13 cellular contexts compared by ENCODE assay signal in genomic region chr18:8794133-8794986, GRCh38.
DNase-seq lines count a peak whose midpoint lies in the region; ATAC-seq, FAIRE-seq and TF ChIP-seq lines count a peak whose summit lies in the region.
"Had no signal": no experiment of that assay in that cellular context is flagged by ENCODE, and none has a peak within 500 bp of the region (broad histone marks: within the 10 kb centered on the region; RNA-seq: fewer than 3 reads in every experiment).

No MANE protein-coding gene starts in this region.

- no peak for TF ChIP-seq POLR2A in HepG2 (IDR thresholded peaks at IDR 0.05; ENCODE audit: insufficient read depth in 1 of 2, low read depth in 2 of 2, low read length in 2 of 2)
- no peak for TF ChIP-seq POLR2A in right lobe of liver (IDR thresholded peaks at IDR 0.05)

- H4K20me1 ChIP-seq in HepG2 (ENCODE audit: insufficient read depth, low read length) (no peaks in the 10 kb centered on the region), hepatocyte (ENCODE audit: insufficient read depth, poor library complexity, severe bottlenecking) (no peaks in the 10 kb centered on the region)

- no TSS peak for BruUV-seq in HepG2 (replicated peaks; lab: Mats Ljungman, UMichigan)

- TF ChIP-seq CTCF in HepG2 (CRISPR knock-in tag; IDR thresholded peaks at IDR 0.05) (no peak), right lobe of liver (IDR thresholded peaks at IDR 0.05) (no peak), hepatocyte (IDR thresholded peaks at IDR 0.05; ENCODE audit: poor library complexity) (no peak), type B pancreatic cell (conservative IDR thresholded peaks at IDR 0.05) (no peak)

- peaks cover 4% of the 10 kb centered on the region for H3K36me3 Mint-ChIP-seq in type B pancreatic cell
- H3K36me3 Mint-ChIP-seq: activated CD8-positive, alpha-beta memory T cell treated with anti-CD3 and anti-CD28 coated beads, Interleukin-2, amount 10 ng/mL, durations not matched to agents 7 days and 5 days; natural killer cell had no signal

- H3K4me1 Mint-ChIP-seq in type B pancreatic cell (ENCODE audit: unreplicated experiment), result peaks cover 54% of the 10 kb centered on the region
- H3K4me1 Mint-ChIP-seq: activated CD8-positive, alpha-beta memory T cell treated with anti-CD3 and anti-CD28 coated beads, Interleukin-2, amount 10 ng/mL, durations not matched to agents 7 days and 5 days; natural killer cell had no signal

- peak; percentile 18 for ATAC-seq in HepG2
- no peak for ATAC-seq in right lobe of liver
- ATAC-seq: activated CD8-positive, alpha-beta memory T cell treated with anti-CD3 and anti-CD28 coated beads, Interleukin-2, amount 10 ng/mL, durations not matched to agents 7 days and 5 days; natural killer cell had no signal

- intact Hi-C loops in HepG2 (cut with micrococcal nuclease; ENCODE audit: unreplicated experiment), result loop anchor here (10.0 kb wide), 1 partner anchor 90 kb away; the partner anchor contains the start of gene MTCL1
- intact Hi-C loops in right lobe of liver (cut with DNase I), result no loop called here

- H3K27me3 Mint-ChIP-seq in type B pancreatic cell, result no peaks in the 10 kb centered on the region

- H3K4me1 ChIP-seq in HepG2 (ENCODE audit: insufficient read depth, low read length) (peaks cover 69% of the 10 kb centered on the region), right lobe of liver (no peaks in the 10 kb centered on the region), hepatocyte (ENCODE audit: insufficient read depth) (peaks cover 39% of the 10 kb centered on the region)

- in situ Hi-C loops in HepG2 (cut with HindIII; ENCODE audit: extremely low pct_ligation_motif_present, low pct_unique_long_range_greater_than_20kb), result loop anchor here (5.0 kb wide), 1 partner anchor 87 kb away; the partner anchor contains the start of gene MTCL1

- H2AFZ ChIP-seq in HepG2 (ENCODE audit: low read length), result no peak overlapping the region
- H2AFZ ChIP-seq in hepatocyte, result no peak overlapping the region

- no peak for TF ChIP-seq EP300 in HepG2 (IDR thresholded peaks at IDR 0.05; ENCODE audit: low read depth in 2 of 2, low read length in 2 of 2)
- TF ChIP-seq EP300 in HepG2 (CRISPR knock-in tag; IDR thresholded peaks at IDR 0.05; ENCODE audit: borderline replicate concordance), result no peak

- no peak for TF ChIP-seq RAD21 in HepG2 (CRISPR knock-in tag; IDR thresholded peaks at IDR 0.05)

- H3K9me2 ChIP-seq in hepatocyte (replicated peaks; ENCODE audit: insufficient read depth), result no peaks in the 10 kb centered on the region

- H3K9ac ChIP-seq in HepG2 (ENCODE audit: insufficient read depth, low read depth, low read length), result no peak overlapping the region

- no peaks in the 10 kb centered on the region for H3K9me3 Mint-ChIP-seq in type B pancreatic cell
- H3K9me3 Mint-ChIP-seq: natural killer cell had no signal

- CTCF ChIA-PET in HepG2 (lab: Yijun Ruan, JAX; ENCODE audit: low intra/inter-chr PET ratio, low total read pairs), result no interaction called here

- H3K4me3 ChIP-seq in HepG2 (replicated peaks in 1 of 3; ENCODE audit: insufficient read depth in 1 of 3, low read depth in 2 of 3, low read length in 3 of 3) (peak overlapping the region in 2 of 3 experiments; percentile 34 to 46; a peak in 2 of 6 replicates), right lobe of liver (no peak overlapping the region), hepatocyte (no peak overlapping the region)
- H3K4me3 ChIP-seq: ascending aorta had no signal

- no peaks in the 10 kb centered on the region for H3K27me3 ChIP-seq in HepG2 (ENCODE audit: control insufficient read depth in 1 of 2, insufficient read depth in 2 of 2, low read length in 2 of 2)
- H3K27me3 ChIP-seq in right lobe of liver, result no peaks in the 10 kb centered on the region
- no peaks in the 10 kb centered on the region for H3K27me3 ChIP-seq in hepatocyte
- H3K27me3 ChIP-seq: ascending aorta had no signal

- H3K4me2 ChIP-seq in HepG2 (ENCODE audit: low read depth, low read length) (peak overlapping the region; percentile 85), hepatocyte (peak overlapping the region; percentile 10)

- H3K27ac ChIP-seq in HepG2 (ENCODE audit: extremely low read length, insufficient read depth, low read length) (no peak overlapping the region), right lobe of liver (no peak overlapping the region), hepatocyte (peak overlapping the region; percentile 84)
- H3K27ac ChIP-seq: ascending aorta had no signal

- H3K4me3 Mint-ChIP-seq in type B pancreatic cell, result peak overlapping the region; percentile 17
- H3K4me3 Mint-ChIP-seq: activated CD8-positive, alpha-beta memory T cell treated with anti-CD3 and anti-CD28 coated beads, Interleukin-2, amount 10 ng/mL, durations not matched to agents 7 days and 5 days; natural killer cell had no signal

- POLR2A ChIA-PET in HepG2 (lab: Yijun Ruan, JAX), result no interaction called here

- H3K79me2 ChIP-seq in HepG2 (ENCODE audit: insufficient read depth, low read length), result no peaks in the 10 kb centered on the region
- H3K79me2 ChIP-seq in hepatocyte, result no peaks in the 10 kb centered on the region

- peak; percentile 47 for FAIRE-seq in HepG2 (lab: Jason Lieb, UNC)
- FAIRE-seq: A204.1 had no signal

- no peaks in the 10 kb centered on the region for H3K9me3 ChIP-seq in HepG2 (ENCODE audit: low read length)
- no peaks in the 10 kb centered on the region for H3K9me3 ChIP-seq in right lobe of liver
- no peaks in the 10 kb centered on the region for H3K9me3 ChIP-seq in hepatocyte (ENCODE audit: low read depth)
- H3K9me3 ChIP-seq: ascending aorta had no signal

- 37% methylated on average over 11 of the region's 13 CpGs for WGBS in HepG2 (ENCODE audit: low lambda C conversion rate)
- 75% methylated on average over 7 of the region's 13 CpGs for WGBS in right lobe of liver (ENCODE audit: insufficient coverage, low coverage, low lambda C conversion rate, missing lambda C conversion rate)
- WGBS in hepatocyte (ENCODE audit: low lambda C conversion rate, missing lambda C conversion rate), result 54% methylated on average over 13 of the region's 13 CpGs

- peak overlapping the region; percentile 72 for H3K27ac Mint-ChIP-seq in type B pancreatic cell
- H3K27ac Mint-ChIP-seq: activated CD8-positive, alpha-beta memory T cell treated with anti-CD3 and anti-CD28 coated beads, Interleukin-2, amount 10 ng/mL, durations not matched to agents 7 days and 5 days; natural killer cell had no signal

- peak; percentile 66 for DNase-seq in HepG2 (ENCODE audit: low spot score)
- no peak for DNase-seq in right lobe of liver
- peak; percentile 43 for DNase-seq in amniotic epithelial cell (ENCODE audit: low read depth)
- no peak for DNase-seq in hepatocyte (ENCODE audit: low spot score)
- DNase-seq in type B pancreatic cell (ENCODE audit: extremely low spot score, unreplicated experiment), result no peak
- no peak for DNase-seq in ecto neural progenitor cell (ENCODE audit: low spot score)
- DNase-seq in NCI-H345 (lab: John Stamatoyannopoulos, UW), result no peak
- DNase-seq in NCI-H526 (lab: John Stamatoyannopoulos, UW), result no peak
- DNase-seq: activated CD8-positive, alpha-beta memory T cell treated with anti-CD3 and anti-CD28 coated beads, Interleukin-2, amount 10 ng/mL, durations not matched to agents 7 days and 5 days; natural killer cell; NCI-H1694 had no signal

- H3K36me3 ChIP-seq in HepG2 (replicated peaks in 1 of 2; ENCODE audit: control insufficient read depth in 1 of 2, insufficient read depth in 2 of 2, low read length in 2 of 2) (0 out of 5 replicates have a peak, but pooled peaks cover 0 to 1% of the 10 kb centered on the region in 2 experiments), right lobe of liver (no peaks in the 10 kb centered on the region), hepatocyte (replicated peaks; ENCODE audit: insufficient read depth, low read depth) (no peaks in the 10 kb centered on the region)
- H3K36me3 ChIP-seq: ascending aorta had no signal

TF ChIP-seq in HepG2, 621 proteins besides CTCF, POLR2A, EP300 and RAD21 (continues in another document):
- TF ChIP-seq FOSL2 (CRISPR knock-in tag; IDR thresholded peaks at IDR 0.05) (peak; percentile 62), TFE3 (CRISPR knock-in tag; IDR thresholded peaks at IDR 0.05) (0 out of 2 replicates have a peak, but pooled peaks have one; percentile 38), ZBTB33 (CRISPR knock-in tag; IDR thresholded peaks at IDR 0.05) (0 out of 2 replicates have a peak, but pooled peaks have one; percentile 20), FOXP1 (IDR thresholded peaks at IDR 0.05) (no peak), FOXP1 (CRISPR knock-in tag; IDR thresholded peaks at IDR 0.05) (0 out of 2 replicates have a peak, but pooled peaks have one; percentile 4), MAFK (conservative IDR thresholded peaks at IDR 0.05 in 1 of 2, IDR thresholded peaks at IDR 0.05 in 1 of 2; ENCODE audit: low read length in 2 of 2) (no peak)

Comparison
In these comparisons a context has a peak if more than half of its experiments do, and no peak if none do; other contexts are left out.
1. DNase-seq: peak in HepG2 (single experiment) and amniotic epithelial cell (single experiment); none in right lobe of liver (0 of 3), hepatocyte (single experiment), type B pancreatic cell (single experiment), ecto neural progenitor cell (single experiment), NCI-H345 (single experiment) and NCI-H526 (0 of 2).
2. H3K4me3 ChIP-seq: peak in HepG2 (2 of 3); none in right lobe of liver (0 of 3) and hepatocyte (single experiment).